ENCODE assay signal across 7 cellular contexts in the genomic region with DNA sequence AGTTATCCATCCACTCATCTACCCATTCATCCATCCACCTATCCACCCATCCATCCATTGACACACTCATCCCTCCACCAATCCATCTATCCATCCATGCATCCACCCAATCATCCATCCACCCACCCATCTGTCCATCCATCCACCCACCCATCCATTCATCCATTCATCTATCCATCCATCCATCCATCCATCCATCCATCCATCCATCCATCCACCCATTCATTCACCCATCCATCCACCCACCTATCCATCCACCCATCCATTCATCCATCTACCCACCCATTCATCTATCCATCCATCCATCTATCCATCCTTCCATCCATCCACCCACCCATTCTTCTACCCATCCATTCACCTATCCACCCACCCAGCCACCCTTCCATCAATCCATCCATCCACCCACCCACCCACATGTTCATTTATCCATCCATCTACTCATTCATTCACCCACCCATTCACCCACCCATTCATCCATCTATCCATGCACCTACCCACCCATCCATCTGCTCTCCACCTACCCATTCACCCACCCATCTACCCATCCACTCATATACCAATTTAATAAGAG.
"Had no signal": no experiment of that assay in that cellular context is flagged by ENCODE, and none has a peak within 500 bp of the region (broad histone marks: within the 10 kb centered on the region; RNA-seq: fewer than 3 reads in every experiment).

No MANE protein-coding gene starts in this region.

- DNase-seq: GDM1 had no signal

- H3K4me3 ChIP-seq: GM12878 had no signal

- ATAC-seq: GM12878 had no signal

- FAIRE-seq: G401.6, GM12878, GM12891, GM12892, GM18507, GM19239 had no signal
